18 cellular contexts compared by ENCODE assay signal in genomic region chr6:82030761-82031160, GRCh38.
DNase-seq lines count a peak whose midpoint lies in the region; TF ChIP-seq lines count a peak whose summit lies in the region.
"Had no signal": no experiment of that assay in that cellular context is flagged by ENCODE, and none has a peak within 500 bp of the region (broad histone marks: within the 10 kb centered on the region; RNA-seq: fewer than 3 reads in every experiment).

No MANE protein-coding gene starts in this region.

- no peak overlapping the region for H4K91ac ChIP-seq in H9 (ENCODE audit: insufficient read length, low read depth, low read length)
- H4K91ac ChIP-seq in neuronal stem cell (ENCODE audit: low read depth, low read length, poor library complexity): no peak overlapping the region

- H2BK12ac ChIP-seq in H9 (ENCODE audit: insufficient read length, low read depth, low read length): no peak overlapping the region
- H2BK12ac ChIP-seq in neuronal stem cell (ENCODE audit: low read length): no peak overlapping the region

- no peak overlapping the region for H3K56ac ChIP-seq in H9 (ENCODE audit: insufficient read length, low read depth, low read length)

- H3K36me3 ChIP-seq in adipocyte (ENCODE audit: control insufficient read depth, insufficient read depth, low read length, severe bottlenecking) (no peaks in the 10 kb centered on the region), neuronal stem cell (replicated peaks in 1 of 2; ENCODE audit: control insufficient read depth in 2 of 2, insufficient read depth in 2 of 2, low read length in 2 of 2) (no peaks in the 10 kb centered on the region), thyroid gland (no peaks in the 10 kb centered on the region), brain microvascular endothelial cell (replicated peaks) (no peaks in the 10 kb centered on the region)
- H3K36me3 ChIP-seq: HAP-1, right lobe of liver, stomach had no signal

- H3K27ac ChIP-seq in H9 (ENCODE audit: insufficient read length, low read depth, low read length) (no peak overlapping the region), neuronal stem cell (replicated peaks; ENCODE audit: low read length) (no peak overlapping the region), thyroid gland (no peak overlapping the region), brain microvascular endothelial cell (no peak overlapping the region)
- H3K27ac ChIP-seq: right lobe of liver, stomach had no signal

- no peak overlapping the region for H2AFZ ChIP-seq in H9 (ENCODE audit: low read length)
- peak overlapping the region; percentile 52 for H2AFZ ChIP-seq in neuronal stem cell (ENCODE audit: low read length)

- WGBS in H9 (ENCODE audit: extremely low coverage, insufficient read length, low lambda C conversion rate): no CpG with 5 or more reads among the region's 2 CpGs
- no CpG with 5 or more reads among the region's 2 CpGs for WGBS in neuronal stem cell (ENCODE audit: extremely low coverage in 2 of 2, insufficient read length in 2 of 2, insufficient replicate concordance in 1 of 2), 2 donors
- 53 to 67% methylated on average over 2 of the region's 2 CpGs for WGBS in thyroid gland, 2 donors

- H3K27ac Mint-ChIP-seq in H9: peak overlapping the region in 2 of 3 experiments; percentile 34 to 47; a peak in 3 of 7 replicates
- H3K27ac Mint-ChIP-seq: activated T-helper 17 cell treated with anti-CD3 and anti-CD28 coated beads, Interleukin-2, amount 50 U/mL, for 72 hours had no signal

- H4K20me1 ChIP-seq in H9 (ENCODE audit: control insufficient read depth, insufficient read depth, insufficient read length): no peaks in the 10 kb centered on the region

- H3K9me3 Mint-ChIP-seq in H9: no peaks in the 10 kb centered on the region

- no peaks in the 10 kb centered on the region for H3K79me2 ChIP-seq in H9 (ENCODE audit: insufficient read depth, low read length)

- H3K79me1 ChIP-seq in H9 (ENCODE audit: insufficient read depth, low read depth, low read length, poor library complexity, severe bottlenecking): no peaks in the 10 kb centered on the region
- H3K79me1 ChIP-seq in neuronal stem cell (ENCODE audit: low read depth, low read length): no peaks in the 10 kb centered on the region

- H3K4me3 ChIP-seq in adipocyte (ENCODE audit: low read length) (no peak overlapping the region), neuronal stem cell (ENCODE audit: low read length in 2 of 2) (no peak overlapping the region), thyroid gland (replicated peaks in 1 of 3) (no peak overlapping the region), brain microvascular endothelial cell (ENCODE audit: low read depth, low read length) (no peak overlapping the region)
- H3K4me3 ChIP-seq: HAP-1, K562, right lobe of liver, stomach had no signal

- H2BK5ac ChIP-seq in H9 (ENCODE audit: insufficient read length, low read length) (no peak overlapping the region), neuronal stem cell (ENCODE audit: low read length) (no peak overlapping the region)

- in situ Hi-C loops in brain microvascular endothelial cell (cut with HindIII; ENCODE audit: low pct_ligation_motif_present, low sequenced_read_pairs): loop anchor here (25.0 kb wide), 1 partner anchor 268 kb away; the partner anchor contains the start of gene TENT5A

- TF ChIP-seq POLR2A in thyroid gland (IDR thresholded peaks at IDR 0.05): no peak

- H2AK5ac ChIP-seq in H9 (ENCODE audit: insufficient read length, low read length) (no peak overlapping the region), neuronal stem cell (ENCODE audit: low read depth, low read length) (no peak overlapping the region)

- H3K4ac ChIP-seq in H9 (ENCODE audit: low read depth, low read length): no peak overlapping the region
- no peak overlapping the region for H3K4ac ChIP-seq in neuronal stem cell (ENCODE audit: low read length)

- H2BK20ac ChIP-seq in H9 (ENCODE audit: low read depth, low read length, poor library complexity, severe bottlenecking): no peak overlapping the region

- no peak overlapping the region for H3K14ac ChIP-seq in H9 (ENCODE audit: insufficient read depth, low read length)
- no peak overlapping the region for H3K14ac ChIP-seq in neuronal stem cell (ENCODE audit: low read length)

- H3T11ph ChIP-seq in H9 (ENCODE audit: low read length): no peak overlapping the region

- H3K23ac ChIP-seq in H9 (ENCODE audit: insufficient read length, low read depth, low read length) (no peak overlapping the region), neuronal stem cell (ENCODE audit: low read depth, low read length, poor library complexity) (no peak overlapping the region)

- H3K9ac ChIP-seq in H9 (ENCODE audit: extremely low read depth, insufficient read length, low read length): no peak overlapping the region
- H3K9ac ChIP-seq in adipocyte (ENCODE audit: low read length): no peak overlapping the region
- no peak overlapping the region for H3K9ac ChIP-seq in neuronal stem cell (ENCODE audit: low read depth, low read length, poor library complexity)

- H4K8ac ChIP-seq in H9 (replicated peaks; ENCODE audit: insufficient read length, low read depth, low read length) (no peak overlapping the region), neuronal stem cell (ENCODE audit: low read depth, low read length) (no peak overlapping the region)

- no peak overlapping the region for H2BK15ac ChIP-seq in H9 (ENCODE audit: low read depth, low read length)
- H2BK15ac ChIP-seq in neuronal stem cell (ENCODE audit: low read length): no peak overlapping the region

- no peak overlapping the region for H3K18ac ChIP-seq in H9 (ENCODE audit: insufficient read length, low read depth, low read length)
- no peak overlapping the region for H3K18ac ChIP-seq in neuronal stem cell (ENCODE audit: low read length)

- no peaks in the 10 kb centered on the region for H3K23me2 ChIP-seq in H9 (ENCODE audit: insufficient read length, low read depth, low read length, poor library complexity, severe bottlenecking)

- TF ChIP-seq CTCF in H9 (conservative IDR thresholded peaks at IDR 0.05): no peak
- no peak for TF ChIP-seq CTCF in thyroid gland (IDR thresholded peaks at IDR 0.05)
- no peak for TF ChIP-seq CTCF in brain microvascular endothelial cell (IDR thresholded peaks at IDR 0.05; ENCODE audit: low read depth, low read length, missing control alignments)

- H4K5ac ChIP-seq in H9 (ENCODE audit: insufficient read length, low read depth, low read length): no peak overlapping the region

- H3K9me3 ChIP-seq in H9 (ENCODE audit: control insufficient read depth, low read depth, low read length): no peaks in the 10 kb centered on the region
- no peaks in the 10 kb centered on the region for H3K9me3 ChIP-seq in adipocyte (ENCODE audit: control insufficient read depth, low read length)
- H3K9me3 ChIP-seq in neuronal stem cell (replicated peaks in 1 of 2; ENCODE audit: control insufficient read depth in 2 of 2, insufficient read depth in 1 of 2, low read depth in 1 of 2, low read length in 2 of 2): no peaks in the 10 kb centered on the region
- H3K9me3 ChIP-seq in thyroid gland: no peaks in the 10 kb centered on the region
- H3K9me3 ChIP-seq: HAP-1, right lobe of liver, stomach had no signal

- no peaks in the 10 kb centered on the region for H3K36me3 Mint-ChIP-seq in H9 (ENCODE audit: insufficient read depth in 1 of 3, low read depth in 3 of 3)

- H3K4me1 Mint-ChIP-seq in H9: no peaks in the 10 kb centered on the region
- H3K4me1 Mint-ChIP-seq: activated T-helper 17 cell treated with anti-CD3 and anti-CD28 coated beads, Interleukin-2, amount 50 U/mL, for 72 hours had no signal

- DNase-seq in H9 (no peak), adipocyte (ENCODE audit: low read depth) (peak; percentile 27), epidermal melanocyte (ENCODE audit: insufficient read length, low spot score) (peak; percentile 57), neuronal stem cell (ENCODE audit: low spot score) (no peak), thyroid gland (no peak), brain microvascular endothelial cell (no peak), NCI-H69 (lab: John Stamatoyannopoulos, UW) (no peak), ureter (ENCODE audit: low spot score) (no peak)
- DNase-seq: activated CD4-positive, CD25-positive, alpha-beta regulatory T cell; central memory CD4-positive, alpha-beta T cell; foreskin fibroblast; NCI-H526 treated with DMSO at 0.1 percent for 48 hours; right lobe of liver; stomach; T-helper 2 cell had no signal

- H3K27me3 ChIP-seq in H9 (ENCODE audit: insufficient read depth, low read length) (no peaks in the 10 kb centered on the region), adipocyte (replicated peaks; ENCODE audit: control insufficient read depth, insufficient read depth, low read length) (no peaks in the 10 kb centered on the region), neuronal stem cell (ENCODE audit: control insufficient read depth in 3 of 3, insufficient read depth in 3 of 3, low read depth in 1 of 3, low read length in 3 of 3) (no peaks in the 10 kb centered on the region), thyroid gland (no peaks in the 10 kb centered on the region), brain microvascular endothelial cell (replicated peaks) (no peaks in the 10 kb centered on the region)
- H3K27me3 ChIP-seq: right lobe of liver, stomach had no signal

- H3K4me1 ChIP-seq in H9 (ENCODE audit: insufficient read depth, low read length) (no peaks in the 10 kb centered on the region), adipocyte (ENCODE audit: control insufficient read depth, insufficient read depth, low read length) (peaks cover 30% of the 10 kb centered on the region), neuronal stem cell (ENCODE audit: control insufficient read depth in 2 of 2, insufficient read depth in 1 of 2, low read depth in 1 of 2, low read length in 2 of 2) (no peaks in the 10 kb centered on the region), thyroid gland (no peaks in the 10 kb centered on the region)
- H3K4me1 ChIP-seq: HAP-1, right lobe of liver, stomach had no signal

- no peaks in the 10 kb centered on the region for H3K27me3 Mint-ChIP-seq in H9 (ENCODE audit: low read depth)

- H2BK120ac ChIP-seq in H9 (ENCODE audit: low read depth, low read length, poor library complexity, severe bottlenecking) (no peak overlapping the region), neuronal stem cell (ENCODE audit: low read depth, low read length) (no peak overlapping the region)

- intact Hi-C loops in thyroid gland (cut with DNase I): no loop called here

- H3K4me2 ChIP-seq in H9 (ENCODE audit: insufficient read depth, insufficient read length, low read length): no peak overlapping the region
- H3K4me2 ChIP-seq in neuronal stem cell (ENCODE audit: insufficient read depth, low read length, poor library complexity, severe bottlenecking): no peak overlapping the region

- H3K4me3 Mint-ChIP-seq in H9: no peak overlapping the region
- H3K4me3 Mint-ChIP-seq: activated T-helper 17 cell treated with anti-CD3 and anti-CD28 coated beads, Interleukin-2, amount 50 U/mL, for 72 hours had no signal

Comparison
In these comparisons a context has a peak if more than half of its experiments do, and no peak if none do; other contexts are left out.
1. DNase-seq: peak in adipocyte (single experiment) and epidermal melanocyte (single experiment); none in H9 (single experiment), neuronal stem cell (single experiment), thyroid gland (0 of 2), brain microvascular endothelial cell (single experiment), NCI-H69 (single experiment) and ureter (single experiment).